Comparison of ENCODE assay signal across 9 cellular contexts in genomic region chr9:124852121-124852828, GRCh38. TPM values are rescaled to one million over a fixed set of nuclear protein-coding genes. Genes with fewer than 3 reads are reported as not detected.
DNase-seq lines count a peak whose midpoint lies in the region; ATAC-seq and TF ChIP-seq lines count a peak whose summit lies in the region.
"Had no signal": no experiment of that assay in that cellular context is flagged by ENCODE, and none has a peak within 500 bp of the region (broad histone marks: within the 10 kb centered on the region; RNA-seq: fewer than 3 reads in every experiment).

No MANE protein-coding gene starts in this region.

- H3K4me1 ChIP-seq in thoracic aorta (ENCODE audit: control insufficient read depth in 1 of 2, low read depth in 2 of 2): peaks cover 9 to 16% of the 10 kb centered on the region in 2 donors

- ATAC-seq in activated CD8-positive, alpha-beta memory T cell treated with anti-CD3 and anti-CD28 coated beads, Interleukin-2, amount 10 ng/mL, durations not matched to agents 7 days and 5 days: no peak
- ATAC-seq in thoracic aorta (ENCODE audit: insufficient number of reproducible peaks, low FRiP score, low read depth) (no peak), GM21526 (IDR thresholded peaks at IDR 0.05; ENCODE audit: low FRiP score, unreplicated experiment) (no peak)

- in situ Hi-C loops in astrocyte of the spinal cord (cut with HindIII; ENCODE audit: low sequenced_read_pairs): no loop called here

- peaks cover 6% of the 10 kb centered on the region for H3K36me3 ChIP-seq in thoracic aorta

- no peaks in the 10 kb centered on the region for H3K9me3 ChIP-seq in thoracic aorta

- H3K27ac ChIP-seq in layer of hippocampus (ENCODE audit: low read depth, low read length) (peak overlapping the region; percentile 77), thoracic aorta (no peak overlapping the region)

- H3K27me3 ChIP-seq in layer of hippocampus (ENCODE audit: control insufficient read depth, insufficient read depth, low read length) (no peaks in the 10 kb centered on the region), thoracic aorta (replicated peaks; ENCODE audit: insufficient read depth) (no peaks in the 10 kb centered on the region)

- no peak for TF ChIP-seq CTCF in astrocyte of the spinal cord (IDR thresholded peaks at IDR 0.05; ENCODE audit: low read depth, low read length)
- no peak for TF ChIP-seq CTCF in thoracic aorta (IDR thresholded peaks at IDR 0.05)
- TF ChIP-seq CTCF in CD14-positive monocyte (IDR thresholded peaks at IDR 0.05): no peak

- no peak overlapping the region for H3K27ac Mint-ChIP-seq in activated CD8-positive, alpha-beta memory T cell treated with anti-CD3 and anti-CD28 coated beads, Interleukin-2, amount 10 ng/mL, durations not matched to agents 7 days and 5 days
- peak overlapping the region in 2 of 7 donors; percentile 13 to 42 for H3K27ac Mint-ChIP-seq in CD14-positive monocyte

- H3K4me3 ChIP-seq in astrocyte of the spinal cord (ENCODE audit: low read depth, low read length): peak overlapping the region; percentile 44
- H3K4me3 ChIP-seq in thoracic aorta: peak overlapping the region; percentile 78

- H3K4me3 Mint-ChIP-seq in activated CD8-positive, alpha-beta memory T cell treated with anti-CD3 and anti-CD28 coated beads, Interleukin-2, amount 10 ng/mL, durations not matched to agents 7 days and 5 days: peak overlapping the region; percentile 58
- peak overlapping the region in 1 of 2 donors; percentile 89 for H3K4me3 Mint-ChIP-seq in CD14-positive monocyte

- peaks cover 2% of the 10 kb centered on the region for H3K36me3 Mint-ChIP-seq in activated CD8-positive, alpha-beta memory T cell treated with anti-CD3 and anti-CD28 coated beads, Interleukin-2, amount 10 ng/mL, durations not matched to agents 7 days and 5 days
- peaks cover 4 to 7% of the 10 kb centered on the region in 2 donors for H3K36me3 Mint-ChIP-seq in CD14-positive monocyte

- peaks cover 10% of the 10 kb centered on the region for H3K4me1 Mint-ChIP-seq in activated CD8-positive, alpha-beta memory T cell treated with anti-CD3 and anti-CD28 coated beads, Interleukin-2, amount 10 ng/mL, durations not matched to agents 7 days and 5 days
- H3K4me1 Mint-ChIP-seq in CD14-positive monocyte: peaks cover 8% of the 10 kb centered on the region

- no peak for DNase-seq in activated CD8-positive, alpha-beta memory T cell treated with anti-CD3 and anti-CD28 coated beads, Interleukin-2, amount 10 ng/mL, durations not matched to agents 7 days and 5 days
- no peak for DNase-seq in activated CD8-positive, alpha-beta memory T cell treated with anti-CD3 and anti-CD28 coated beads, Interleukin-2, amount 50 U/mL, for 4 hours
- DNase-seq in astrocyte of the spinal cord (ENCODE audit: low read depth, low spot score): no peak
- no peak for DNase-seq in thoracic aorta (ENCODE audit: low spot score)
- no peak for DNase-seq in CD14-positive monocyte (ENCODE audit: low spot score)
- no peak for DNase-seq in stimulated activated naive CD4-positive, alpha-beta T cell (lab: John Stamatoyannopoulos, UW)
- DNase-seq: cortex of kidney had no signal

- intact Hi-C loops in CD14-positive monocyte (cut with micrococcal nuclease): loop anchor here (2.0 to 5.0 kb wide), 3 partner anchors 79 to 235 kb away; no protein-coding TSS in a partner anchor

- H3K27me3 Mint-ChIP-seq in activated CD8-positive, alpha-beta memory T cell treated with anti-CD3 and anti-CD28 coated beads, Interleukin-2, amount 10 ng/mL, durations not matched to agents 7 days and 5 days: peaks cover 15% of the 10 kb centered on the region
- peaks cover 6 to 13% (median 6%) of the 10 kb centered on the region in 3 donors for H3K27me3 Mint-ChIP-seq in CD14-positive monocyte (ENCODE audit: low read depth in 3 of 3)

- H3K9me3 Mint-ChIP-seq in activated CD8-positive, alpha-beta memory T cell treated with anti-CD3 and anti-CD28 coated beads, Interleukin-2, amount 10 ng/mL, durations not matched to agents 7 days and 5 days (ENCODE audit: low read depth): no peaks in the 10 kb centered on the region
- peaks cover 0 to 2% (median 0%) of the 10 kb centered on the region in 7 donors for H3K9me3 Mint-ChIP-seq in CD14-positive monocyte

- CTCF ChIA-PET in activated CD8-positive, alpha-beta memory T cell treated with anti-CD3 and anti-CD28 coated beads, Interleukin-2, amount 10 ng/mL, durations not matched to agents 7 days and 5 days (lab: Charles Lee): interaction anchor here (0.7 to 17.9 kb wide), 37 partner anchors 9 to 523 kb away, joined by 3 to 380 read pairs (median 5); partner anchors contain the start of genes ARPC5L, NR6A1, OLFML2A and RPL35

RNA-seq across cellular contexts. Expression of gene WDR38, which starts 1.0 kb away (rescaled TPM):
- not detected for total RNA-seq in activated CD8-positive, alpha-beta memory T cell treated with anti-CD3 and anti-CD28 coated beads, Interleukin-2, amount 10 ng/mL, durations not matched to agents 7 days and 5 days
- total RNA-seq in thoracic aorta: not detected
- not detected for polyA plus RNA-seq in CD14-positive monocyte

RNA-seq across cellular contexts. Expression of gene RPL35, which starts 9.5 kb away (rescaled TPM):
- total RNA-seq in activated CD8-positive, alpha-beta memory T cell treated with anti-CD3 and anti-CD28 coated beads, Interleukin-2, amount 10 ng/mL, durations not matched to agents 7 days and 5 days: 1,000 to 10,000 TPM; 1,421 to 1,557 TPM
- 1,000 to 10,000 TPM; 1,079 to 1,187 TPM for total RNA-seq in thoracic aorta
- 100 to 1,000 TPM; 660 to 828 TPM for polyA plus RNA-seq in CD14-positive monocyte

RNA-seq across cellular contexts. Expression of gene ARPC5L, which starts 9.7 kb away (rescaled TPM):
- total RNA-seq in activated CD8-positive, alpha-beta memory T cell treated with anti-CD3 and anti-CD28 coated beads, Interleukin-2, amount 10 ng/mL, durations not matched to agents 7 days and 5 days: 10 to 100 TPM; 79.1 to 90.6 TPM
- total RNA-seq in thoracic aorta: 10 to 100 TPM; 14.1 to 22.8 TPM
- polyA plus RNA-seq in CD14-positive monocyte: 10 to 100 TPM; 16.0 to 20.7 TPM
